14 cellular contexts compared by ENCODE assay signal in the genomic region with DNA sequence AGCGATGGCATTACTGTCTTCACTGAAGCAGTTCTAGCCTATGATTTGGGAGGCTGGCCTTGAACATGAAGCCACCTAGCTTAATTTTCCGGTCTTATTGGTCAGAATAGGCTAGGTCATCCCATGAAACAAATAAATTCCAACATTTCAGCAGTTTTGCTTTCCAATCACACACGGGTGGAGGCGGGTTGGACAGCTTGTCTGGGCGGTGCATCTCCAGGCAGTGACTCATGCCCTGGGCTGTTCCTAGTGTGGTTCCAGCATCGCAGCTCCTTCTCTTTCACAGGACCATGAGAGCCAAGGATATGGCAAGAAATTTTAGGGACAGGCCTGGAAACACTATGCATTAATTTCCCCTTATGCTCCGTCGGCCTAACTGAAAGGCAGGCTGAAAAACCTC.
A peak's percentile ranks its signal among the peaks of the same experiment; 100 is the strongest.
DNase-seq lines count a peak whose midpoint lies in the region; ATAC-seq and TF ChIP-seq lines count a peak whose summit lies in the region.
"Had no signal": no experiment of that assay in that cellular context is flagged by ENCODE, and none has a peak within 500 bp of the region (broad histone marks: within the 10 kb centered on the region; RNA-seq: fewer than 3 reads in every experiment).

No MANE protein-coding gene starts in this region.

- TF ChIP-seq EP300 in SK-N-SH (IDR thresholded peaks at IDR 0.05; ENCODE audit: borderline replicate concordance in 1 of 2, low read depth in 1 of 2, low read length in 1 of 2), result no peak

- no peak overlapping the region for H3K27ac Mint-ChIP-seq in activated naive CD8-positive, alpha-beta T cell treated with anti-CD3 and anti-CD28 coated beads for 36 hours
- H3K27ac Mint-ChIP-seq: activated CD4-positive, alpha-beta T cell treated with anti-CD3 and anti-CD28 coated beads for 36 hours; activated T-cell treated with anti-CD3 and anti-CD28 coated beads, Interleukin-2, amount 50 U/mL, for 72 hours had no signal

- peaks cover 0 to 15% of the 10 kb centered on the region in 2 experiments for H3K36me3 ChIP-seq in SK-N-SH (replicated peaks in 1 of 2; ENCODE audit: control insufficient read depth in 1 of 2, insufficient read depth in 2 of 2, low read length in 1 of 2)
- H3K36me3 ChIP-seq: BLaER1 treated with 17β-estradiol and CSF1 and Interleukin-3, amounts not matched to agents 10 nM and 100 nM had no signal

- no peak overlapping the region for H2AFZ ChIP-seq in SK-N-SH (ENCODE audit: low read depth)

- H3K79me2 ChIP-seq in SK-N-SH (ENCODE audit: insufficient read depth), result no peaks in the 10 kb centered on the region

- H3K4me3 Mint-ChIP-seq in activated naive CD8-positive, alpha-beta T cell treated with anti-CD3 and anti-CD28 coated beads for 36 hours, result no peak overlapping the region
- H3K4me3 Mint-ChIP-seq: activated CD4-positive, alpha-beta T cell treated with anti-CD3 and anti-CD28 coated beads for 36 hours; activated T-cell treated with anti-CD3 and anti-CD28 coated beads, Interleukin-2, amount 50 U/mL, for 72 hours had no signal

- no peak overlapping the region for H3K4me2 ChIP-seq in SK-N-SH
- H3K4me2 ChIP-seq: BLaER1 treated with 17β-estradiol and CSF1 and Interleukin-3, amounts not matched to agents 10 nM and 100 nM had no signal

- no peaks in the 10 kb centered on the region for H3K9me2 ChIP-seq in SK-N-SH

- no peaks in the 10 kb centered on the region for H3K4me1 ChIP-seq in SK-N-SH (ENCODE audit: control insufficient read depth in 1 of 2, insufficient read depth in 2 of 2, low read depth in 1 of 2, low read length in 1 of 2)
- H3K4me1 ChIP-seq: BLaER1 treated with 17β-estradiol and CSF1 and Interleukin-3, amounts not matched to agents 10 nM and 100 nM had no signal

- H3K9me3 ChIP-seq in SK-N-SH, result peaks cover 14% of the 10 kb centered on the region; the same call in 1 of the 2 replicates

- intact Hi-C loops in posterior cingulate gyrus (cut with DNase I), result no loop called here
- intact Hi-C loops in left colon (cut with DNase I, micrococcal nuclease), result no loop called here

- POLR2A ChIA-PET in SK-N-SH (lab: Yijun Ruan, JAX), result no interaction called here

- CTCF ChIA-PET in SK-N-SH (lab: Yijun Ruan, JAX), result interaction anchor here (1.0 kb wide), 1 partner anchor 12 kb away, joined by 4 read pairs; no protein-coding TSS in a partner anchor

- H3K9ac ChIP-seq in SK-N-SH, result no peak overlapping the region
- H3K9ac ChIP-seq: BLaER1 treated with 17β-estradiol and CSF1 and Interleukin-3, amounts not matched to agents 10 nM and 100 nM had no signal

- H3K9me3 Mint-ChIP-seq in activated naive CD8-positive, alpha-beta T cell treated with anti-CD3 and anti-CD28 coated beads for 36 hours, result peaks cover 14% of the 10 kb centered on the region

- H3K27me3 Mint-ChIP-seq in activated naive CD8-positive, alpha-beta T cell treated with anti-CD3 and anti-CD28 coated beads for 36 hours, result peaks cover 14% of the 10 kb centered on the region
- H3K27me3 Mint-ChIP-seq: activated CD4-positive, alpha-beta T cell treated with anti-CD3 and anti-CD28 coated beads for 36 hours had no signal

- no peaks in the 10 kb centered on the region for H3F3A ChIP-seq in SK-N-SH (replicated peaks; ENCODE audit: insufficient read depth)

- 83% methylated on average over 8 of the region's 8 CpGs for WGBS in SK-N-SH (ENCODE audit: low lambda C conversion rate)

- H4K20me1 ChIP-seq in SK-N-SH (ENCODE audit: insufficient read depth), result no peaks in the 10 kb centered on the region
- H4K20me1 ChIP-seq: BLaER1 treated with 17β-estradiol and CSF1 and Interleukin-3, amounts not matched to agents 10 nM and 100 nM had no signal

- no peaks in the 10 kb centered on the region for H3K27me3 ChIP-seq in SK-N-SH (ENCODE audit: insufficient read depth)
- H3K27me3 ChIP-seq: BLaER1 treated with 17β-estradiol and CSF1 and Interleukin-3, amounts not matched to agents 10 nM and 100 nM had no signal

- DNase-seq in ELR (ENCODE audit: low read depth), result peak; percentile 80
- DNase-seq in SK-N-SH, result no peak
- peak; percentile 61 for DNase-seq in fibroblast of peridontal ligament (ENCODE audit: extremely low read depth)
- DNase-seq in posterior cingulate gyrus, result peak in 8 of 10 donors; percentile 31 to 94 (median 62)
- DNase-seq in activated naive CD8-positive, alpha-beta T cell treated with anti-CD3 and anti-CD28 coated beads for 36 hours, result no peak
- no peak for DNase-seq in left colon
- DNase-seq in left lobe of liver (ENCODE audit: low spot score), result no peak
- DNase-seq: activated CD4-positive, alpha-beta T cell treated with anti-CD3 and anti-CD28 coated beads for 36 hours; activated T-cell treated with anti-CD3 and anti-CD28 coated beads, Interleukin-2, amount 50 U/mL, for 72 hours; NK-92 treated with Interleukin-12 subunit alpha and Interleukin-12 subunit beta, amount 100 ng/mL, for 24 hours; stimulated activated CD4-positive, alpha-beta T cell treated with anti-CD3 and anti-CD28 coated beads, Interleukin-4, amount 100 ng/mL, for 4 hours; stimulated activated naive CD8-positive, alpha-beta T cell treated with anti-CD3 and anti-CD28 coated beads, Interleukin-15, Interleukin-2, amounts not matched to agents 100 U/mL and 50 U/mL, for 24 hours had no signal

- ATAC-seq in left colon, result no peak
- no peak for ATAC-seq in left lobe of liver
- ATAC-seq in GM18498 (IDR thresholded peaks at IDR 0.05; ENCODE audit: unreplicated experiment), result no peak
- ATAC-seq: activated CD4-positive, alpha-beta T cell treated with anti-CD3 and anti-CD28 coated beads for 36 hours; activated T-cell treated with anti-CD3 and anti-CD28 coated beads, Interleukin-2, amount 50 U/mL, for 72 hours; stimulated activated naive CD8-positive, alpha-beta T cell treated with anti-CD3 and anti-CD28 coated beads, Interleukin-15, Interleukin-2, amounts not matched to agents 100 U/mL and 50 U/mL, for 24 hours had no signal

- H3K4me1 Mint-ChIP-seq in activated naive CD8-positive, alpha-beta T cell treated with anti-CD3 and anti-CD28 coated beads for 36 hours, result no peaks in the 10 kb centered on the region
- H3K4me1 Mint-ChIP-seq: activated CD4-positive, alpha-beta T cell treated with anti-CD3 and anti-CD28 coated beads for 36 hours had no signal

- H3K27ac ChIP-seq in SK-N-SH (ENCODE audit: low read depth in 2 of 2, low read length in 1 of 2), result no peak overlapping the region
- H3K27ac ChIP-seq: BLaER1 treated with 17β-estradiol and CSF1 and Interleukin-3, amounts not matched to agents 10 nM and 100 nM had no signal

- peaks cover 5% of the 10 kb centered on the region for H3K36me3 Mint-ChIP-seq in activated naive CD8-positive, alpha-beta T cell treated with anti-CD3 and anti-CD28 coated beads for 36 hours

- TF ChIP-seq CTCF in SK-N-SH (IDR thresholded peaks at IDR 0.05), result no peak

- no peak overlapping the region for H3K4me3 ChIP-seq in SK-N-SH (ENCODE audit: low read depth in 2 of 2, low read length in 1 of 2)
- H3K4me3 ChIP-seq: BLaER1 treated with 17β-estradiol and CSF1 and Interleukin-3, amounts not matched to agents 10 nM and 100 nM had no signal

- TF ChIP-seq RAD21 in SK-N-SH (IDR thresholded peaks at IDR 0.05; ENCODE audit: low read length), result no peak

TF ChIP-seq in SK-N-SH, 30 proteins besides CTCF, POLR2A, EP300 and RAD21 (continues in another document):
- TF ChIP-seq YY1 (IDR thresholded peaks at IDR 0.05; ENCODE audit: low read depth), result no peak
- TF ChIP-seq RXRA (IDR thresholded peaks at IDR 0.05; ENCODE audit: borderline replicate concordance, low read depth), result no peak
- TF ChIP-seq GATA2 (CRISPR knock-in tag; IDR thresholded peaks at IDR 0.05), result no peak
- TF ChIP-seq JUND (IDR thresholded peaks at IDR 0.05), result 0 out of 2 replicates have a peak, but pooled peaks have one; percentile 7
- TF ChIP-seq, protein P1, sequence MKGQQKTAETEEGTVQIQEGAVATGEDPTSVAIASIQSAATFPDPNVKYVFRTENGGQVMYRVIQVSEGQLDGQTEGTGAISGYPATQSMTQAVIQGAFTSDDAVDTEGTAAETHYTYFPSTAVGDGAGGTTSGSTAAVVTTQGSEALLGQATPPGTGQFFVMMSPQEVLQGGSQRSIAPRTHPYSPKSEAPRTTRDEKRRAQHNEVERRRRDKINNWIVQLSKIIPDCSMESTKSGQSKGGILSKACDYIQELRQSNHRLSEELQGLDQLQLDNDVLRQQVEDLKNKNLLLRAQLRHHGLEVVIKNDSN (IDR thresholded peaks at IDR 0.05; ENCODE audit: borderline replicate concordance, low read depth), result no peak
- TF ChIP-seq FOXJ3 (CRISPR knock-in tag; IDR thresholded peaks at IDR 0.05), result no peak
- no peak for TF ChIP-seq TAF1 (IDR thresholded peaks at IDR 0.05; ENCODE audit: borderline replicate concordance, low read depth, low read length)
- TF ChIP-seq TCF12 (IDR thresholded peaks at IDR 0.05), result no peak
- no peak for TF ChIP-seq ELF1 (IDR thresholded peaks at IDR 0.05)
- TF ChIP-seq MEF2A (IDR thresholded peaks at IDR 0.05; ENCODE audit: borderline replicate concordance, low read depth), result no peak
- TF ChIP-seq, protein P2, sequence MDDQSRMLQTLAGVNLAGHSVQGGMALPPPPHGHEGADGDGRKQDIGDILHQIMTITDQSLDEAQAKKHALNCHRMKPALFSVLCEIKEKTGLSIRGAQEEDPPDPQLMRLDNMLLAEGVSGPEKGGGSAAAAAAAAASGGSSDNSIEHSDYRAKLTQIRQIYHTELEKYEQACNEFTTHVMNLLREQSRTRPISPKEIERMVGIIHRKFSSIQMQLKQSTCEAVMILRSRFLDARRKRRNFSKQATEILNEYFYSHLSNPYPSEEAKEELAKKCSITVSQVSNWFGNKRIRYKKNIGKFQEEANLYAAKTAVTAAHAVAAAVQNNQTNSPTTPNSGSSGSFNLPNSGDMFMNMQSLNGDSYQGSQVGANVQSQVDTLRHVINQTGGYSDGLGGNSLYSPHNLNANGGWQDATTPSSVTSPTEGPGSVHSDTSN (IDR thresholded peaks at IDR 0.05), result 0 out of 2 replicates have a peak, but pooled peaks have one; percentile 9
- no peak for TF ChIP-seq NRF1 (IDR thresholded peaks at IDR 0.05; ENCODE audit: low read depth, low read length)
- TF ChIP-seq, protein P3, sequence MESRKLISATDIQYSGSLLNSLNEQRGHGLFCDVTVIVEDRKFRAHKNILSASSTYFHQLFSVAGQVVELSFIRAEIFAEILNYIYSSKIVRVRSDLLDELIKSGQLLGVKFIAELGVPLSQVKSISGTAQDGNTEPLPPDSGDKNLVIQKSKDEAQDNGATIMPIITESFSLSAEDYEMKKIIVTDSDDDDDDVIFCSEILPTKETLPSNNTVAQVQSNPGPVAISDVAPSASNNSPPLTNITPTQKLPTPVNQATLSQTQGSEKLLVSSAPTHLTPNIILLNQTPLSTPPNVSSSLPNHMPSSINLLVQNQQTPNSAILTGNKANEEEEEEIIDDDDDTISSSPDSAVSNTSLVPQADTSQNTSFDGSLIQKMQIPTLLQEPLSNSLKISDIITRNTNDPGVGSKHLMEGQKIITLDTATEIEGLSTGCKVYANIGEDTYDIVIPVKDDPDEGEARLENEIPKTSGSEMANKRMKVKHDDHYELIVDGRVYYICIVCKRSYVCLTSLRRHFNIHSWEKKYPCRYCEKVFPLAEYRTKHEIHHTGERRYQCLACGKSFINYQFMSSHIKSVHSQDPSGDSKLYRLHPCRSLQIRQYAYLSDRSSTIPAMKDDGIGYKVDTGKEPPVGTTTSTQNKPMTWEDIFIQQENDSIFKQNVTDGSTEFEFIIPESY (IDR thresholded peaks at IDR 0.05; ENCODE audit: borderline replicate concordance, low read depth), result no peak
- TF ChIP-seq FOXM1 (IDR thresholded peaks at IDR 0.05; ENCODE audit: low read depth), result no peak

Comparison
In these comparisons a context has a peak if more than half of its experiments do, and no peak if none do; other contexts are left out.
1. DNase-seq: peak in ELR (single experiment), fibroblast of peridontal ligament (single experiment) and posterior cingulate gyrus (8 of 10); none in SK-N-SH (single experiment), activated naive CD8-positive, alpha-beta T cell treated with anti-CD3 and anti-CD28 coated beads for 36 hours (single experiment), left colon (0 of 2) and left lobe of liver (single experiment).